ENCODE assay signal across 39 cellular contexts in the genomic region with DNA sequence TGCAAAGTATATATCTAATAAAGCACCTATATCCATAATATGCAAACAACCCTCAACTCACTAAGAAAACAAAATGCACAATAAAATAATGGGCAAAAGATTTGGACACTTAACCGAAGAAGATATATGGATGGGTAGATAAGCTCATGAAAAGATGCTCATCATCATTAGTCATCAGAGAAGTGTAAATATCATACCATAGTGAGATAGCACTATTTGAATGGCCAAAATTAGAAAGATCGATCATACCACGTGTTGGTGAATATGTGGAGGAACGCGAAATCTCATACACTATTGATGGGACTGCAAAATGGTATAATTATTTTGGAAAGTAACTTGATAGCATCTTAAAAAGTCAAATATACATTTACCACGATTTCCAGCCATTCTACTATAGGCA.
"Had no signal": no experiment of that assay in that cellular context is flagged by ENCODE, and none has a peak within 500 bp of the region (broad histone marks: within the 10 kb centered on the region; RNA-seq: fewer than 3 reads in every experiment).

No MANE protein-coding gene starts in this region.

- DNase-seq: activated effector memory CD4-positive, alpha-beta T cell treated with anti-CD3 and anti-CD28 coated beads, Interleukin-2, amount 50 U/mL, for 16 hours; activated effector memory CD4-positive, alpha-beta T cell treated with Interleukin-2 at 50 U/mL for 16 hours; activated gamma-delta T cell; activated gamma-delta T cell treated with Interleukin-2 at 50 U/mL for 16 hours; activated naive CD4-positive, alpha-beta T cell; activated naive CD4-positive, alpha-beta T cell treated with anti-CD3 and anti-CD28 coated beads for 36 hours; activated naive CD4-positive, alpha-beta T cell treated with anti-CD3 and anti-CD28 coated beads, Interleukin-2, amount 10 ng/mL, durations not matched to agents 7 days and 5 days; activated naive CD4-positive, alpha-beta T cell treated with anti-CD3 and anti-CD28 coated beads, Interleukin-2, amount 50 U/mL, for 16 hours; activated naive CD4-positive, alpha-beta T cell treated with Interleukin-2 at 50 U/mL for 16 hours; activated naive CD8-positive, alpha-beta T cell treated with anti-CD3 and anti-CD28 coated beads for 36 hours; activated naive CD8-positive, alpha-beta T cell treated with anti-CD3 and anti-CD28 coated beads, Interleukin-2, amount 10 ng/mL, durations not matched to agents 7 days and 5 days; activated naive CD8-positive, alpha-beta T cell treated with anti-CD3 and anti-CD28 coated beads, Interleukin-2, amount 50 U/mL, for 24 hours; activated T-cell treated with anti-CD3 and anti-CD28 coated beads, Interleukin-2, amount 50 U/mL, for 4 hours; activated T-cell treated with anti-CD3 and anti-CD28 coated beads, Interleukin-2, amount 50 U/mL, for 48 hours; activated T-cell treated with anti-CD3 and anti-CD28 coated beads, Interleukin-2, amount 50 U/mL, for 72 hours; adrenal gland; amniotic stem cell; amygdala; anterior cingulate cortex; aorta; body of pancreas; brain microvascular endothelial cell; caudate nucleus; central memory CD4-positive, alpha-beta T cell; cerebellar nuclear complex; colonic mucosa had no signal

- ATAC-seq: activated naive CD4-positive, alpha-beta T cell treated with anti-CD3 and anti-CD28 coated beads, Interleukin-2, amount 50 U/mL, for 72 hours; activated naive CD8-positive, alpha-beta T cell treated with anti-CD3 and anti-CD28 coated beads, Interleukin-2, amount 50 U/mL, for 24 hours; activated T-cell treated with anti-CD3 and anti-CD28 coated beads, Interleukin-2, amount 50 U/mL, for 4 hours; activated T-cell treated with anti-CD3 and anti-CD28 coated beads, Interleukin-2, amount 50 U/mL, for 72 hours; body of pancreas had no signal

- H3K27me3 Mint-ChIP-seq: activated naive CD4-positive, alpha-beta T cell treated with anti-CD3 and anti-CD28 coated beads, Interleukin-2, amount 10 ng/mL, durations not matched to agents 7 days and 5 days; activated naive CD4-positive, alpha-beta T cell treated with anti-CD3 and anti-CD28 coated beads, Interleukin-2, amount 50 U/mL, for 24 hours; activated naive CD8-positive, alpha-beta T cell; activated naive CD8-positive, alpha-beta T cell treated with anti-CD3 and anti-CD28 coated beads for 36 hours; activated naive CD8-positive, alpha-beta T cell treated with anti-CD3 and anti-CD28 coated beads, Interleukin-2, amount 50 U/mL, for 24 hours; brain; central memory CD8-positive, alpha-beta T cell had no signal

- H3K27ac ChIP-seq: adrenal gland, ascending aorta, body of pancreas, brain microvascular endothelial cell, breast epithelium, cardiac muscle cell, colonic mucosa had no signal

- H3K4me3 Mint-ChIP-seq: activated naive CD4-positive, alpha-beta T cell treated with anti-CD3 and anti-CD28 coated beads for 36 hours; activated naive CD4-positive, alpha-beta T cell treated with anti-CD3 and anti-CD28 coated beads, Interleukin-2, amount 10 ng/mL, durations not matched to agents 7 days and 5 days; activated naive CD4-positive, alpha-beta T cell treated with anti-CD3 and anti-CD28 coated beads, Interleukin-2, amount 50 U/mL, for 24 hours; activated naive CD8-positive, alpha-beta T cell; activated naive CD8-positive, alpha-beta T cell treated with anti-CD3 and anti-CD28 coated beads for 36 hours; activated naive CD8-positive, alpha-beta T cell treated with anti-CD3 and anti-CD28 coated beads, Interleukin-2, amount 10 ng/mL, durations not matched to agents 7 days and 5 days; activated naive CD8-positive, alpha-beta T cell treated with anti-CD3 and anti-CD28 coated beads, Interleukin-2, amount 50 U/mL, for 24 hours; activated T-cell treated with anti-CD3 and anti-CD28 coated beads, Interleukin-2, amount 50 U/mL, for 4 hours; activated T-cell treated with anti-CD3 and anti-CD28 coated beads, Interleukin-2, amount 50 U/mL, for 72 hours; activated T-helper 1 cell treated with anti-CD3 and anti-CD28 coated beads, Interleukin-12 subunit alpha, Interleukin-12 subunit beta, Interleukin-2, Interleukin-4 antibody, amounts not matched to agents 30 ng/mL and 10 ng/mL and 1 ng/mL, durations not matched to agents 14 hours and 24 hours and 36 hours; brain; central memory CD8-positive, alpha-beta T cell had no signal

- H3K27me3 ChIP-seq: adrenal gland, ascending aorta, body of pancreas, brain microvascular endothelial cell, breast epithelium, cardiac muscle cell, colonic mucosa had no signal

- H3K9me3 Mint-ChIP-seq: activated naive CD4-positive, alpha-beta T cell treated with anti-CD3 and anti-CD28 coated beads for 36 hours; activated naive CD4-positive, alpha-beta T cell treated with anti-CD3 and anti-CD28 coated beads, Interleukin-2, amount 10 ng/mL, durations not matched to agents 7 days and 5 days; activated naive CD4-positive, alpha-beta T cell treated with anti-CD3 and anti-CD28 coated beads, Interleukin-2, amount 50 U/mL, for 24 hours; activated naive CD4-positive, alpha-beta T cell treated with anti-CD3 and anti-CD28 coated beads, Interleukin-2, amount 50 U/mL, for 72 hours; activated naive CD8-positive, alpha-beta T cell treated with anti-CD3 and anti-CD28 coated beads for 36 hours; activated naive CD8-positive, alpha-beta T cell treated with anti-CD3 and anti-CD28 coated beads, Interleukin-2, amount 10 ng/mL, durations not matched to agents 7 days and 5 days; activated naive CD8-positive, alpha-beta T cell treated with anti-CD3 and anti-CD28 coated beads, Interleukin-2, amount 50 U/mL, for 24 hours; activated T-cell treated with anti-CD3 and anti-CD28 coated beads, Interleukin-2, amount 50 U/mL, for 4 hours; activated T-cell treated with anti-CD3 and anti-CD28 coated beads, Interleukin-2, amount 50 U/mL, for 72 hours; activated T-helper 1 cell treated with anti-CD3 and anti-CD28 coated beads, Interleukin-12 subunit alpha, Interleukin-12 subunit beta, Interleukin-2, Interleukin-4 antibody, amounts not matched to agents 30 ng/mL and 10 ng/mL and 1 ng/mL, durations not matched to agents 14 hours and 24 hours and 36 hours; activated T-helper 2 cell treated with anti-CD3 and anti-CD28 coated beads, Interferon-gamma antibody, Interleukin-2, Interleukin-4, amounts not matched to agents 10 μg/mL and 5 μg/mL and 100 μg/mL, durations not matched to agents 14 hours and 24 hours and 36 hours; brain; central memory CD8-positive, alpha-beta T cell had no signal

- H3K9me3 ChIP-seq: adrenal gland, ascending aorta, body of pancreas, breast epithelium, colonic mucosa had no signal

- H3K36me3 ChIP-seq: adrenal gland, ascending aorta, brain microvascular endothelial cell, breast epithelium, cardiac muscle cell, colonic mucosa had no signal

- H3K4me1 ChIP-seq: adrenal gland, ascending aorta, body of pancreas, breast epithelium, colonic mucosa had no signal

- H3K27ac Mint-ChIP-seq: activated naive CD4-positive, alpha-beta T cell treated with anti-CD3 and anti-CD28 coated beads for 36 hours; activated naive CD4-positive, alpha-beta T cell treated with anti-CD3 and anti-CD28 coated beads, Interleukin-2, amount 10 ng/mL, durations not matched to agents 7 days and 5 days; activated naive CD4-positive, alpha-beta T cell treated with anti-CD3 and anti-CD28 coated beads, Interleukin-2, amount 50 U/mL, for 24 hours; activated naive CD4-positive, alpha-beta T cell treated with anti-CD3 and anti-CD28 coated beads, Interleukin-2, amount 50 U/mL, for 72 hours; activated naive CD8-positive, alpha-beta T cell; activated naive CD8-positive, alpha-beta T cell treated with anti-CD3 and anti-CD28 coated beads for 36 hours; activated naive CD8-positive, alpha-beta T cell treated with anti-CD3 and anti-CD28 coated beads, Interleukin-2, amount 10 ng/mL, durations not matched to agents 7 days and 5 days; activated naive CD8-positive, alpha-beta T cell treated with anti-CD3 and anti-CD28 coated beads, Interleukin-2, amount 50 U/mL, for 24 hours; activated T-cell treated with anti-CD3 and anti-CD28 coated beads, Interleukin-2, amount 50 U/mL, for 72 hours; activated T-helper 1 cell treated with anti-CD3 and anti-CD28 coated beads, Interleukin-12 subunit alpha, Interleukin-12 subunit beta, Interleukin-2, Interleukin-4 antibody, amounts not matched to agents 30 ng/mL and 10 ng/mL and 1 ng/mL, durations not matched to agents 14 hours and 24 hours and 36 hours; activated T-helper 2 cell treated with anti-CD3 and anti-CD28 coated beads, Interferon-gamma antibody, Interleukin-2, Interleukin-4, amounts not matched to agents 10 μg/mL and 5 μg/mL and 100 μg/mL, durations not matched to agents 14 hours and 24 hours and 36 hours; brain had no signal

- H3K4me3 ChIP-seq: adrenal gland, ascending aorta, body of pancreas, breast epithelium, cardiac muscle cell, colonic mucosa had no signal

- H3K36me3 Mint-ChIP-seq: activated naive CD4-positive, alpha-beta T cell treated with anti-CD3 and anti-CD28 coated beads, Interleukin-2, amount 10 ng/mL, durations not matched to agents 7 days and 5 days; activated naive CD4-positive, alpha-beta T cell treated with anti-CD3 and anti-CD28 coated beads, Interleukin-2, amount 50 U/mL, for 24 hours; activated naive CD4-positive, alpha-beta T cell treated with anti-CD3 and anti-CD28 coated beads, Interleukin-2, amount 50 U/mL, for 72 hours; activated naive CD8-positive, alpha-beta T cell treated with anti-CD3 and anti-CD28 coated beads for 36 hours; activated naive CD8-positive, alpha-beta T cell treated with anti-CD3 and anti-CD28 coated beads, Interleukin-2, amount 10 ng/mL, durations not matched to agents 7 days and 5 days; brain had no signal

- H3K4me1 Mint-ChIP-seq: activated naive CD4-positive, alpha-beta T cell treated with anti-CD3 and anti-CD28 coated beads, Interleukin-2, amount 10 ng/mL, durations not matched to agents 7 days and 5 days; activated naive CD4-positive, alpha-beta T cell treated with anti-CD3 and anti-CD28 coated beads, Interleukin-2, amount 50 U/mL, for 24 hours; activated naive CD8-positive, alpha-beta T cell treated with anti-CD3 and anti-CD28 coated beads for 36 hours; activated naive CD8-positive, alpha-beta T cell treated with anti-CD3 and anti-CD28 coated beads, Interleukin-2, amount 10 ng/mL, durations not matched to agents 7 days and 5 days; activated naive CD8-positive, alpha-beta T cell treated with anti-CD3 and anti-CD28 coated beads, Interleukin-2, amount 50 U/mL, for 24 hours; brain; central memory CD8-positive, alpha-beta T cell had no signal

- FAIRE-seq: astrocyte, bronchial epithelial cell, colon had no signal
